ENCODE assay signal across 1 cellular context in the genomic region with DNA sequence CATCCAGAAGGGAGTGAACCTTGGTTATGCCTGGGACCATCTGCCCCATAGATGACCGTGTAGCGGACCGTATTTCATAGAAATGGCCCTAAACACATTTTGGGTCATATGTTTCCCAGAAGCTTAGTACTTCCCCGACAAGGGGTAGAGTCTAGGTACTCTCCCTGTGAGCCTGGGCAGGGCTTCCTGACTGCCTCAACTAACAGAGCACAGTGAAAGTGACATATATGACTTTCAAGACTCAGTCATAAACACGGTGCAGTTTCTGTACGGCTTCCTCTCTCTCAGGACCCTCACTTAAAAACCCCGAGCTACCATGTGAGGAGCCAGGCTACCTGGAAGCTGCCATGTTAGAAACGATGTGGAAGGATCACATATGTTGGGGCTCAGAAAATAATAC.
TF ChIP-seq lines count a peak whose summit lies in the region.

No MANE protein-coding gene starts in this region.

TF ChIP-seq in HepG2, 621 proteins besides CTCF, POLR2A, EP300 and RAD21 (continued from another document):
- TF ChIP-seq, protein P1, sequence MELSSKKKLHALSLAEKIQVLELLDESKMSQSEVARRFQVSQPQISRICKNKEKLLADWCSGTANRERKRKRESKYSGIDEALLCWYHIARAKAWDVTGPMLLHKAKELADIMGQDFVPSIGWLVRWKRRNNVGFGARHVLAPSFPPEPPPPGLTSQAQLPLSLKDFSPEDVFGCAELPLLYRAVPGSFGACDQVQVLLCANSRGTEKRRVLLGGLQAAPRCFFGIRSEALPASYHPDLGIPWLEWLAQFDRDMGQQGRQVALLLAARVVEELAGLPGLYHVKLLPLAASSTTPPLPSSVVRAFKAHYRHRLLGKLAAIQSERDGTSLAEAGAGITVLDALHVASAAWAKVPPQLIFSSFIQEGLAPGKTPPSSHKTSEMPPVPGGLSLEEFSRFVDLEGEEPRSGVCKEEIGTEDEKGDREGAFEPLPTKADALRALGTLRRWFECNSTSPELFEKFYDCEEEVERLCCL (CRISPR knock-in tag; IDR thresholded peaks at IDR 0.05; ENCODE audit: borderline replicate concordance): no peak
- TF ChIP-seq NFYC (CRISPR knock-in tag; IDR thresholded peaks at IDR 0.05): no peak
